ENCODE assay signal across 12 cellular contexts in the genomic region with DNA sequence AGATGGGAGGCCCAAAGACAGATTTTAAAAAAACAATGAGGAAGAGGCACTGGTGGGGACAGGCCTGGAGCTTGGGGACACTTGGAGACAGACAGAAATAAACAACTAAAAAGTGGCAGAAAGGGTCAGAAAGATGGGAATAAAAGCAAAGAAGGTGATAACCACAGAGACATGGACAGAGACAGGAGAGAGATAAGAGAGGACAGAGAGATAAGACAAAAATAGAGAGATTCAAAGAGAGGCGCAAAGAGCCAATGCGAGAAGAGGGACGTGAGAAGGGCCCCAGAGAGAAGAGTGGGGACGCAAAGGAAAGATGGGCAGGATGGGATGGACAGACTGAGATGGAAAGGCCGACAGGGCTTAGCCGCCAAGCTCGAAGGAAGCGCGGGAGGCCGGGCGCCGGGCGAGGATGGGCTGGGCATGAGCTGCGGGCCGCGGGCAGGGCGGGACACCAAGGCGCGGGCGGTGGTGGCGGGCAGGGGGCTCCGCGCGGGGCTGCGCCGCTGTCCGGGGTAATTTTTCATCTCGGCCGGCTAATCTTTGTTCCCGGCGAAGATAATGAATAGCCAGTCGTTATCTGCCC. TPM values are rescaled to one million over a fixed set of nuclear protein-coding genes. Genes with fewer than 3 reads are reported as not detected.
A peak's percentile ranks its signal among the peaks of the same experiment; 100 is the strongest.
DNase-seq lines count a peak whose midpoint lies in the region; ATAC-seq, FAIRE-seq and TF ChIP-seq lines count a peak whose summit lies in the region.
"Had no signal": no experiment of that assay in that cellular context is flagged by ENCODE, and none has a peak within 500 bp of the region (broad histone marks: within the 10 kb centered on the region; RNA-seq: fewer than 3 reads in every experiment).

No MANE protein-coding gene starts in this region.

- peak overlapping the region; percentile 4 for H3K4me3 Mint-ChIP-seq in activated CD4-positive, alpha-beta T cell treated with anti-CD3 and anti-CD28 coated beads, Interleukin-2, amount 10 ng/mL, durations not matched to agents 24 days and 14 days

- no peaks in the 10 kb centered on the region for H3K79me2 ChIP-seq in smooth muscle cell (ENCODE audit: low read depth)

- H3K36me3 Mint-ChIP-seq in activated CD4-positive, alpha-beta T cell treated with anti-CD3 and anti-CD28 coated beads, Interleukin-2, amount 10 ng/mL, durations not matched to agents 24 days and 14 days (ENCODE audit: low read depth), result no peaks in the 10 kb centered on the region

- H3K4me1 Mint-ChIP-seq in activated CD4-positive, alpha-beta T cell treated with anti-CD3 and anti-CD28 coated beads, Interleukin-2, amount 10 ng/mL, durations not matched to agents 24 days and 14 days, result peaks cover 2% of the 10 kb centered on the region

- peaks cover 6% of the 10 kb centered on the region for H3F3A ChIP-seq in smooth muscle cell (ENCODE audit: low read depth)

- H3K27me3 Mint-ChIP-seq in activated CD4-positive, alpha-beta T cell treated with anti-CD3 and anti-CD28 coated beads, Interleukin-2, amount 10 ng/mL, durations not matched to agents 24 days and 14 days, result peaks cover 69% of the 10 kb centered on the region

- no peak for TF ChIP-seq POLR2A in H54 (IDR thresholded peaks at IDR 0.05; ENCODE audit: low read depth, low read length)

- no peaks in the 10 kb centered on the region for H3K36me3 ChIP-seq in iPS-15b (ENCODE audit: control insufficient read depth, insufficient read depth, low read length)
- no peaks in the 10 kb centered on the region for H3K36me3 ChIP-seq in smooth muscle cell (ENCODE audit: low read depth)
- H3K36me3 ChIP-seq in A673 (ENCODE audit: insufficient read depth, low read length, poor library complexity, severe bottlenecking), result no peaks in the 10 kb centered on the region
- H3K36me3 ChIP-seq: tibial nerve had no signal

- FAIRE-seq in H54 (lab: Jason Lieb, UNC), result no peak
- FAIRE-seq: keratinocyte had no signal

- no peaks in the 10 kb centered on the region for H3K9me3 ChIP-seq in iPS-15b (ENCODE audit: control insufficient read depth, insufficient read depth, low read length)
- no peaks in the 10 kb centered on the region for H3K9me3 ChIP-seq in smooth muscle cell (replicated peaks; ENCODE audit: low read depth)
- H3K9me3 ChIP-seq in A673 (ENCODE audit: low read depth, low read length, poor library complexity, severe bottlenecking), result no peaks in the 10 kb centered on the region
- H3K9me3 ChIP-seq: tibial nerve had no signal

- no peak overlapping the region for H3K27ac ChIP-seq in smooth muscle cell (ENCODE audit: low read depth)
- H3K27ac ChIP-seq in A673 (ENCODE audit: low read depth, low read length, poor library complexity, severe bottlenecking), result no peak overlapping the region
- H3K27ac ChIP-seq: tibial nerve had no signal

- no TSS peak for BruUV-seq in A673 (replicated peaks; lab: Mats Ljungman, UMichigan)

- H2AFZ ChIP-seq in smooth muscle cell (ENCODE audit: low read depth), result no peak overlapping the region

- H3K27me3 ChIP-seq in iPS-15b (ENCODE audit: control insufficient read depth, insufficient read depth, low read length) (peaks cover 75% of the 10 kb centered on the region), smooth muscle cell (ENCODE audit: low read depth) (peaks cover 64% of the 10 kb centered on the region), A673 (replicated peaks; ENCODE audit: insufficient read depth, low read depth, low read length, poor library complexity) (peaks cover 13% of the 10 kb centered on the region)

- 11% methylated on average over 28 of the region's 32 CpGs for WGBS in smooth muscle cell (ENCODE audit: low lambda C conversion rate)

- intact Hi-C loops in activated CD4-positive, alpha-beta T cell treated with anti-CD3 and anti-CD28 coated beads, Interleukin-2, amount 10 ng/mL, durations not matched to agents 24 days and 14 days (cut with micrococcal nuclease), result loop anchor here (5.0 to 10.0 kb wide), 3 partner anchors 399 to 1109 kb away; a partner anchor contains a TSS
- intact Hi-C loops in A673 (cut with micrococcal nuclease; ENCODE audit: unreplicated experiment), result loop anchor here (5.0 kb wide), 1 partner anchor 419 kb away; no protein-coding TSS in a partner anchor

- no peaks in the 10 kb centered on the region for H3K9me3 Mint-ChIP-seq in activated CD4-positive, alpha-beta T cell treated with anti-CD3 and anti-CD28 coated beads, Interleukin-2, amount 10 ng/mL, durations not matched to agents 24 days and 14 days

- TF ChIP-seq CTCF in smooth muscle cell (IDR thresholded peaks at IDR 0.05; ENCODE audit: borderline replicate concordance, insufficient read depth, poor library complexity, severe bottlenecking) (no peak), A673 (conservative IDR thresholded peaks at IDR 0.05; ENCODE audit: low read depth, low read length) (no peak)

- peaks cover 59% of the 10 kb centered on the region for H4K20me1 ChIP-seq in smooth muscle cell (ENCODE audit: low read depth)

- DNase-seq in activated CD4-positive, alpha-beta T cell treated with anti-CD3 and anti-CD28 coated beads, Interleukin-2, amount 10 ng/mL, durations not matched to agents 24 days and 14 days, result no peak
- no peak for DNase-seq in activated CD4-positive, alpha-beta T cell treated with anti-CD3 and anti-CD28 coated beads, Interleukin-2, amount 50 U/mL, for 1 hour
- DNase-seq in smooth muscle cell (lab: John Stamatoyannopoulos, UW; ENCODE audit: unreplicated experiment) (no peak), DMS79 (lab: John Stamatoyannopoulos, UW) (no peak), A673 (ENCODE audit: low spot score) (no peak), H54 (ENCODE audit: insufficient read length, low spot score) (no peak)
- DNase-seq: NCI-H1694 treated with DMSO at 0.1 percent for 48 hours had no signal

- H3K9ac ChIP-seq in iPS-15b (ENCODE audit: low read depth, low read length), result no peak overlapping the region
- no peak overlapping the region for H3K9ac ChIP-seq in smooth muscle cell (ENCODE audit: low read depth)

- POLR2A ChIA-PET in A673 (lab: Charles Lee; ENCODE audit: low non-redundant PET), result no interaction called here

- CTCF ChIA-PET in A673 (lab: Charles Lee), result no interaction called here

- H3K4me1 ChIP-seq in iPS-15b (ENCODE audit: control insufficient read depth, insufficient read depth, low read length) (peaks cover 6% of the 10 kb centered on the region), smooth muscle cell (ENCODE audit: low read depth) (peaks cover 12% of the 10 kb centered on the region), A673 (ENCODE audit: insufficient read depth, low read length, poor library complexity, severe bottlenecking) (peaks cover 5% of the 10 kb centered on the region)

- H3K27ac Mint-ChIP-seq in activated CD4-positive, alpha-beta T cell treated with anti-CD3 and anti-CD28 coated beads, Interleukin-2, amount 10 ng/mL, durations not matched to agents 24 days and 14 days, result no peak overlapping the region

- peak overlapping the region; percentile 18 for H3K4me3 ChIP-seq in iPS-15b (ENCODE audit: low read depth, low read length)
- no peak overlapping the region for H3K4me3 ChIP-seq in smooth muscle cell
- no peak overlapping the region for H3K4me3 ChIP-seq in A673 (ENCODE audit: low read depth, low read length, poor library complexity, severe bottlenecking)
- H3K4me3 ChIP-seq: tibial nerve had no signal

- no peak for ATAC-seq in SK-N-SH treated with all-trans-retinoic acid at 6 μM for 48 hours

- H3K4me2 ChIP-seq in smooth muscle cell, result peak overlapping the region; percentile 90

TF ChIP-seq in SK-N-SH treated with all-trans-retinoic acid at 6 μM for 48 hours, 23 proteins besides CTCF, POLR2A, EP300 and RAD21 (continues in another document):
- TF ChIP-seq TCF4 (CRISPR knock-in tag; IDR thresholded peaks at IDR 0.05; ENCODE audit: borderline replicate concordance), result no peak
- no peak for TF ChIP-seq BACH2 (CRISPR knock-in tag; IDR thresholded peaks at IDR 0.05; ENCODE audit: borderline replicate concordance)
- TF ChIP-seq, protein P1, sequence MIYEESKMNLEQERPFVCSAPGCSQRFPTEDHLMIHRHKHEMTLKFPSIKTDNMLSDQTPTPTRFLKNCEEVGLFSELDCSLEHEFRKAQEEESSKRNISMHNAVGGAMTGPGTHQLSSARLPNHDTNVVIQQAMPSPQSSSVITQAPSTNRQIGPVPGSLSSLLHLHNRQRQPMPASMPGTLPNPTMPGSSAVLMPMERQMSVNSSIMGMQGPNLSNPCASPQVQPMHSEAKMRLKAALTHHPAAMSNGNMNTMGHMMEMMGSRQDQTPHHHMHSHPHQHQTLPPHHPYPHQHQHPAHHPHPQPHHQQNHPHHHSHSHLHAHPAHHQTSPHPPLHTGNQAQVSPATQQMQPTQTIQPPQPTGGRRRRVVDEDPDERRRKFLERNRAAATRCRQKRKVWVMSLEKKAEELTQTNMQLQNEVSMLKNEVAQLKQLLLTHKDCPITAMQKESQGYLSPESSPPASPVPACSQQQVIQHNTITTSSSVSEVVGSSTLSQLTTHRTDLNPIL (CRISPR knock-in tag; IDR thresholded peaks at IDR 0.05; ENCODE audit: low read depth), result no peak
- TF ChIP-seq CSDC2 (CRISPR knock-in tag; IDR thresholded peaks at IDR 0.05), result no peak
- TF ChIP-seq GLIS3 (CRISPR knock-in tag; IDR thresholded peaks at IDR 0.05), result no peak
- TF ChIP-seq ZFP30 (CRISPR knock-in tag; IDR thresholded peaks at IDR 0.05), result no peak

RNA-seq across cellular contexts. Expression of a gene that starts 3.1 kb away (rescaled TPM):
- total RNA-seq in activated CD4-positive, alpha-beta T cell treated with anti-CD3 and anti-CD28 coated beads, Interleukin-2, amount 10 ng/mL, durations not matched to agents 24 days and 14 days, result not detected in 2 replicates
- total RNA-seq in smooth muscle cell (3.2 and 5.8 TPM in 2 replicates), A673 (2021) (14.2 and 19.4 TPM in 2 replicates)
- 6.8 and 10.4 TPM in 2 replicates for polyA plus RNA-seq in smooth muscle cell
- polyA plus RNA-seq: keratinocyte had no signal

RNA-seq across cellular contexts. Expression of a gene that starts 29.4 kb away (rescaled TPM):
- not detected in 2 replicates for total RNA-seq in activated CD4-positive, alpha-beta T cell treated with anti-CD3 and anti-CD28 coated beads, Interleukin-2, amount 10 ng/mL, durations not matched to agents 24 days and 14 days
- total RNA-seq in smooth muscle cell (not detected in 2 replicates), A673 (2021) (not detected in 2 replicates)
- not detected in 2 replicates for polyA plus RNA-seq in smooth muscle cell
- total RNA-seq: skeletal muscle tissue, tibial nerve had no signal
- polyA plus RNA-seq: keratinocyte had no signal
